Comparison of ENCODE assay signal across 7 cellular contexts in the genomic region with DNA sequence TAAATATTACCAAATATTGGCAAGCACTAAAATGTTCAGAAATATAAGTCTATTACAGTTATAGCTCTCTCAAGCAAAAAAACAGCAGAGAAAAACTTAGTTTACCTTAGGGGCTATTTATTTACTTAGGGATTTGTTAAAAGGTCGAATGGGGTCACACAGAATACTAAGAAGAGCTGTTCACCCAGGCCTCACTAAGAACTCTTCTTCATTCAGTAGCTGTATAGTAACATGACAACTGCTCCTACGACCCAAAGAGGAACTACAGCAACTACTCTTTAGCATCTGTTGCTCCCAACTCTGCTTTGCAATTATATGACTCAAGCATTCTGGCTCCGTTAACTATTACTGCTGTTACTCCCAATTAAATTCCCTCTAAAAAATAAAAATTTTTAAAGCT.
DNase-seq lines count a peak whose midpoint lies in the region; ATAC-seq and TF ChIP-seq lines count a peak whose summit lies in the region.
"Not testable (repeated sequence)": the region's sequence is repeated elsewhere in the genome, so short reads cannot be mapped to it uniquely, and the experiment has no call there.

No MANE protein-coding gene starts in this region.

- not testable (repeated sequence) for H3K4me2 ChIP-seq in HCT116 (ENCODE audit: low read length); PC-3 (ENCODE audit: low read length)

- H3K79me2 ChIP-seq in HCT116 (ENCODE audit: insufficient read depth, low read length); PC-3 (ENCODE audit: low read length): not testable (repeated sequence)

- POLR2A ChIA-PET in HCT116 (lab: Charles Lee); PC-3 (lab: Charles Lee; ENCODE audit: unreplicated experiment): not testable (repeated sequence)

- not testable (repeated sequence) for ATAC-seq in HCT116, PC-3

- H3F3A ChIP-seq in PC-3 (ENCODE audit: low read length, unreplicated experiment) = not testable (repeated sequence)

- H3K9me3 ChIP-seq in HCT116 (ENCODE audit: control insufficient read depth in 1 of 2, insufficient read depth in 1 of 2, low read depth in 1 of 2, low read length in 2 of 2); PC-3 (ENCODE audit: low read length): not testable (repeated sequence)

- not testable (repeated sequence) for H2AFZ ChIP-seq in HCT116 (ENCODE audit: low read depth, low read length, poor library complexity, severe bottlenecking); PC-3 (ENCODE audit: low read length)

- not testable (repeated sequence) for H3K27ac ChIP-seq in HCT116 (ENCODE audit: low read depth, low read length); PC-3 (ENCODE audit: low read length)
- H3K27ac ChIP-seq in dorsolateral prefrontal cortex = peak overlapping the region in 31 of 59 donors; percentile 0 to 88 (median 58)

- not testable (repeated sequence) for TF ChIP-seq POLR2A in HCT116 (IDR thresholded peaks at IDR 0.05; ENCODE audit: borderline replicate concordance, extremely low read depth, insufficient read depth, insufficient read length)

- intact Hi-C loops in HCT116 (cut with micrococcal nuclease); PC-3 (cut with micrococcal nuclease); dorsolateral prefrontal cortex (cut with DNase I): not testable (repeated sequence)

- TF ChIP-seq RAD21 in HCT116 (IDR thresholded peaks at IDR 0.05; ENCODE audit: low read depth) = not testable (repeated sequence)

- CTCF ChIA-PET in HCT116 (lab: Charles Lee); PC-3 (lab: Charles Lee): not testable (repeated sequence)

- H4K20me1 ChIP-seq in HCT116 (ENCODE audit: insufficient read depth); PC-3 (ENCODE audit: low read length): not testable (repeated sequence)

- RAD21 ChIA-PET in HCT116 (lab: Charles Lee; ENCODE audit: low non-redundant PET in 1 of 2, low total read pairs in 2 of 2, uncharacterized antibody in 2 of 2, unreplicated experiment in 2 of 2) = not testable (repeated sequence)

- H3K9ac ChIP-seq in HCT116 (ENCODE audit: low read length); PC-3 (ENCODE audit: low read length): not testable (repeated sequence)

- not testable (repeated sequence) for H3K4me3 ChIP-seq in HCT116 (replicated peaks in 1 of 2; ENCODE audit: low read depth in 1 of 2, low read length in 2 of 2); PC-3 (ENCODE audit: low read length); dorsolateral prefrontal cortex; fibroblast of villous mesenchyme (ENCODE audit: low read depth, low read length)

- TF ChIP-seq CTCF in HCT116 (IDR thresholded peaks at IDR 0.05 in 2 of 3, conservative IDR thresholded peaks at IDR 0.05 in 1 of 3; ENCODE audit: borderline replicate concordance in 1 of 3, insufficient read depth in 1 of 3, low read depth in 2 of 3, low read length in 2 of 3); PC-3 (conservative IDR thresholded peaks at IDR 0.05; ENCODE audit: low read depth, low read length); dorsolateral prefrontal cortex (IDR thresholded peaks at IDR 0.05 in 54 of 56, conservative IDR thresholded peaks at IDR 0.05 in 2 of 56; ENCODE audit: low read depth in 1 of 56, partially characterized antibody in 56 of 56); fibroblast of villous mesenchyme (IDR thresholded peaks at IDR 0.05; ENCODE audit: insufficient read depth, low read depth, low read length): not testable (repeated sequence)

- H3K36me3 ChIP-seq in HCT116 (ENCODE audit: control insufficient read depth in 1 of 2, insufficient read depth in 2 of 2, low read length in 2 of 2); PC-3 (ENCODE audit: low read depth, low read length): not testable (repeated sequence)

- H3K4me1 ChIP-seq in HCT116 (ENCODE audit: control insufficient read depth in 1 of 2, insufficient read depth in 2 of 2, low read length in 2 of 2); PC-3 (ENCODE audit: insufficient read depth, low read length): not testable (repeated sequence)

- not testable (repeated sequence) for DNase-seq in HCT116 (ENCODE audit: low read depth, low spot score); dorsolateral prefrontal cortex
- DNase-seq in PC-3 (peak; percentile 9), astrocyte of the hippocampus (ENCODE audit: low read depth, low spot score) (peak; percentile 14), fibroblast of villous mesenchyme (ENCODE audit: low read depth) (peak; percentile 18), medulla oblongata (ENCODE audit: extremely low spot score) (peak; percentile 57), renal cortical epithelial cell (ENCODE audit: low read depth) (peak; percentile 18)

- not testable (repeated sequence) for H3K27me3 ChIP-seq in HCT116 (ENCODE audit: insufficient read depth, low read length); PC-3 (ENCODE audit: low read length); dorsolateral prefrontal cortex

- BruUV-seq in HCT116 (replicated peaks; lab: Mats Ljungman, UMichigan) = TSS peak; percentile 29
- not testable (repeated sequence) for BruUV-seq in PC-3 (replicated peaks; lab: Mats Ljungman, UMichigan)

- not testable (repeated sequence) for H3K9me2 ChIP-seq in HCT116 (ENCODE audit: insufficient read depth); PC-3 (replicated peaks; ENCODE audit: low read length)
